19 cellular contexts compared by ENCODE assay signal in the genomic region with DNA sequence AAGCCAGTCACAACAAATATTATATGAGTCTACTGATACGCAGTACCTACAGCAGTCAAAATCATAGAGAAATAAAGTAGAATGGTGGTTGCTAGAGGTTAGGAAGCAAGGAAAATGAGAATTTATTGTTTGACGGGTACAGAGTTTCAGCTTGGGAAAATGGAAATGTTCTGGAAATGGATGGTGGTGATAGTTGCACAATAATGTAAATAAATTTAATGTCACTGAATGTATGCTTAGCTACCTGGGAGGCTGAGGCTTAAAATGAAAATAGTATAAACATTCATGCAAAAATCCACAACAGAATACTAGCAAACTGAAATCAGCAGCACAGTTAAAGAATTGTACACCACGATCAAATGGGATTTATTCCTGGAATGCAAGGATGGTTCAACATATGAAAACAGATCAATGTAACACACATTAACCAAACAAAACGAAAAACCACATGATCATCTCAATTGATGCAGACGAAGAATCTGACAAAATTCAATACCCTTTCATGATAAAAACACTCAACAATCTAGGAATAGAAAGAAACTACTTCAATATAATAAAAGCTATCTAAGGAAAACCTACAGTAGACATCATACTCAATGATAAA.
"Had no signal": no experiment of that assay in that cellular context is flagged by ENCODE, and none has a peak within 500 bp of the region (broad histone marks: within the 10 kb centered on the region; RNA-seq: fewer than 3 reads in every experiment).

No MANE protein-coding gene starts in this region.

- H3K4me3 Mint-ChIP-seq: activated CD8-positive, alpha-beta T cell treated with anti-CD3 and anti-CD28 coated beads, Interleukin-2, amount 10 ng/mL, durations not matched to agents 7 days and 5 days; activated naive CD4-positive, alpha-beta T cell treated with anti-CD3 and anti-CD28 coated beads, Interleukin-2, amount 10 ng/mL, durations not matched to agents 7 days and 5 days; activated T-helper 1 cell treated with anti-CD3 and anti-CD28 coated beads, Interleukin-12 subunit alpha, Interleukin-12 subunit beta, Interleukin-2, Interleukin-4 antibody, amounts not matched to agents 30 ng/mL and 10 ng/mL and 1 ng/mL, durations not matched to agents 14 hours and 24 hours and 36 hours; dendritic cell treated with granulocyte-macrophage colony-stimulating factor and Interleukin-4, amounts not matched to agents 40 ng/mL and 50 ng/mL, for 4 days; naive thymus-derived CD8-positive, alpha-beta T cell; stimulated activated effector memory CD8-positive, alpha-beta T cell treated with anti-CD3 and anti-CD28 coated beads, Interleukin-12 subunit alpha, Interleukin-12 subunit beta, amount 100 ng/mL, for 72 hours had no signal

- H3K4me1 ChIP-seq: esophagus muscularis mucosa, tibial artery had no signal

- H3K27ac Mint-ChIP-seq: activated CD8-positive, alpha-beta T cell treated with anti-CD3 and anti-CD28 coated beads, Interleukin-2, amount 10 ng/mL, durations not matched to agents 7 days and 5 days; activated naive CD4-positive, alpha-beta T cell treated with anti-CD3 and anti-CD28 coated beads, Interleukin-2, amount 10 ng/mL, durations not matched to agents 7 days and 5 days; activated T-helper 1 cell treated with anti-CD3 and anti-CD28 coated beads, Interleukin-12 subunit alpha, Interleukin-12 subunit beta, Interleukin-2, Interleukin-4 antibody, amounts not matched to agents 30 ng/mL and 10 ng/mL and 1 ng/mL, durations not matched to agents 14 hours and 24 hours and 36 hours; dendritic cell treated with granulocyte-macrophage colony-stimulating factor and Interleukin-4, amounts not matched to agents 40 ng/mL and 50 ng/mL, for 4 days; stimulated activated effector memory CD8-positive, alpha-beta T cell treated with anti-CD3 and anti-CD28 coated beads, Interleukin-12 subunit alpha, Interleukin-12 subunit beta, amount 100 ng/mL, for 72 hours had no signal

- H3K36me3 ChIP-seq: brain microvascular endothelial cell, neutrophil had no signal

- H3K27me3 ChIP-seq: brain microvascular endothelial cell, esophagus muscularis mucosa, neutrophil, tibial artery, vagina had no signal

- H3K27me3 Mint-ChIP-seq: activated naive CD4-positive, alpha-beta T cell treated with anti-CD3 and anti-CD28 coated beads, Interleukin-2, amount 10 ng/mL, durations not matched to agents 7 days and 5 days; dendritic cell treated with granulocyte-macrophage colony-stimulating factor and Interleukin-4, amounts not matched to agents 40 ng/mL and 50 ng/mL, for 4 days; naive thymus-derived CD8-positive, alpha-beta T cell had no signal

- H3K4me3 ChIP-seq: esophagus muscularis mucosa, skin epidermis, tibial artery, vagina had no signal

- H3K27ac ChIP-seq: brain microvascular endothelial cell, esophagus muscularis mucosa, neutrophil, skin epidermis, tibial artery, vagina had no signal

- DNase-seq: activated CD4-positive, alpha-beta T cell treated with anti-CD3 and anti-CD28 coated beads for 4 hours; activated CD8-positive, alpha-beta memory T cell treated with anti-CD3 and anti-CD28 coated beads, Interleukin-2, amount 50 U/mL, for 48 hours; activated CD8-positive, alpha-beta T cell treated with anti-CD3 and anti-CD28 coated beads, Interleukin-2, amount 10 ng/mL, durations not matched to agents 7 days and 5 days; activated naive CD4-positive, alpha-beta T cell treated with anti-CD3 and anti-CD28 coated beads, Interleukin-2, amount 10 ng/mL, durations not matched to agents 7 days and 5 days; amniotic stem cell; brain microvascular endothelial cell; cerebellar nuclear complex; foreskin fibroblast; glutamatergic neuron; left colon; tibial artery had no signal

- ATAC-seq: activated CD8-positive, alpha-beta T cell treated with anti-CD3 and anti-CD28 coated beads, Interleukin-2, amount 10 ng/mL, durations not matched to agents 7 days and 5 days; left colon; naive thymus-derived CD8-positive, alpha-beta T cell; stimulated activated effector memory CD8-positive, alpha-beta T cell treated with anti-CD3 and anti-CD28 coated beads, Interleukin-12 subunit alpha, Interleukin-12 subunit beta, amount 100 ng/mL, for 72 hours had no signal
